9 cellular contexts compared by ENCODE assay signal in the genomic region with DNA sequence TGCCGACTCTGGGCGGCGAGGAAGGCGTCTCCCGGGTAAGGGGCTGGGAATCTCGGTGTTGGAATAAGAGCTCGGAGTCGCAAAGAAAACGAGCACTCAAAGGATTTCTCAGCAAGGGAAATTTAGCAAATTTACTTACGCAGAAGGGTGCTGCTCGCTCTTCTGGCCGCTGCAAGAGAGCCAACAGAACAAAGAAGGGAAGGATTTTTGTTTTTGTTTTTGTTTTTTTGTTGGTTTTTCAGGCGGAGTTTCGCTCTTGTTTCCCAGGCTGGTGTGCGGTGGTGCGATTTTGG. TPM values are rescaled to one million over a fixed set of nuclear protein-coding genes. Genes with fewer than 3 reads are reported as not detected.
DNase-seq lines count a peak whose midpoint lies in the region; ATAC-seq and TF ChIP-seq lines count a peak whose summit lies in the region.
"Had no signal": no experiment of that assay in that cellular context is flagged by ENCODE, and none has a peak within 500 bp of the region (broad histone marks: within the 10 kb centered on the region; RNA-seq: fewer than 3 reads in every experiment).

No MANE protein-coding gene starts in this region.

- H3K4me2 ChIP-seq in osteoblast (ENCODE audit: insufficient read depth, low read length), result peak overlapping the region; percentile 97

- H2AFZ ChIP-seq in osteoblast (ENCODE audit: low read length), result peak overlapping the region; percentile 99

- no peaks in the 10 kb centered on the region for H3K36me3 ChIP-seq in CD4-positive, alpha-beta memory T cell (ENCODE audit: insufficient read depth, low read length)
- H3K36me3 ChIP-seq in Peyer's patch (no peaks in the 10 kb centered on the region), osteoblast (ENCODE audit: insufficient read depth, low read length) (no peaks in the 10 kb centered on the region)

- DNase-seq in CD4-positive, alpha-beta memory T cell, result no peak
- DNase-seq in Peyer's patch (no peak), epithelial cell of esophagus (ENCODE audit: low read depth) (no peak), osteoblast (ENCODE audit: insufficient read length, low spot score, missing footprints) (no peak), NOMO-1 treated with DMSO at 0.1 percent for 48 hours (lab: John Stamatoyannopoulos, UW; ENCODE audit: unreplicated experiment) (no peak), DMS 273 (lab: John Stamatoyannopoulos, UW; ENCODE audit: unreplicated experiment) (no peak), NCI-H1105 (lab: John Stamatoyannopoulos, UW) (no peak)

- CTCF ChIA-PET in CD4-positive, alpha-beta memory T cell (lab: Charles Lee; ENCODE audit: partially characterized antibody), result interaction anchor here (1.2 to 5.1 kb wide), 6 partner anchors 8 to 119 kb away, joined by 4 to 35 read pairs (median 6); no protein-coding TSS in a partner anchor

- peaks cover 24% of the 10 kb centered on the region for H4K20me1 ChIP-seq in osteoblast (ENCODE audit: insufficient read depth, low read length)

- peak overlapping the region; percentile 84 to 97 for H3K4me3 ChIP-seq in CD4-positive, alpha-beta memory T cell (ENCODE audit: low read length in 2 of 2)
- H3K4me3 ChIP-seq in Peyer's patch, result peak overlapping the region; percentile 66 to 99 (median 87)
- H3K4me3 ChIP-seq in epithelial cell of esophagus (ENCODE audit: low read length), result peak overlapping the region; percentile 99
- peak overlapping the region; percentile 100 for H3K4me3 ChIP-seq in osteoblast (ENCODE audit: insufficient read depth, low read length)

- no peak for TF ChIP-seq POLR2A in Peyer's patch (IDR thresholded peaks at IDR 0.05)

- no peak for ATAC-seq in GM19351 (IDR thresholded peaks at IDR 0.05; ENCODE audit: unreplicated experiment)

- H3K27ac ChIP-seq in CD4-positive, alpha-beta memory T cell (ENCODE audit: low read depth, low read length), result peak overlapping the region; percentile 83
- H3K27ac ChIP-seq in Peyer's patch, result peak overlapping the region; percentile 83 to 94 (median 87)
- H3K27ac ChIP-seq in osteoblast (ENCODE audit: low read depth, low read length), result peak overlapping the region; percentile 87

- H3K36me3 Mint-ChIP-seq in CD4-positive, alpha-beta memory T cell, result peaks cover 0 to 33% of the 10 kb centered on the region in 2 donors

- H3K27ac Mint-ChIP-seq in CD4-positive, alpha-beta memory T cell, result peak overlapping the region; percentile 94 to 99 (median 98)

- no peak for TF ChIP-seq CTCF in Peyer's patch (IDR thresholded peaks at IDR 0.05)
- no peak for TF ChIP-seq CTCF in epithelial cell of esophagus (IDR thresholded peaks at IDR 0.05; ENCODE audit: insufficient read depth, low read depth, low read length, missing control alignments)
- TF ChIP-seq CTCF in osteoblast (IDR thresholded peaks at IDR 0.05; ENCODE audit: extremely low read depth, low read depth, low read length), result no peak

- peak overlapping the region; percentile 93 to 99 (median 98) for H3K4me3 Mint-ChIP-seq in CD4-positive, alpha-beta memory T cell

- POLR2A ChIA-PET in CD4-positive, alpha-beta memory T cell (lab: Charles Lee; ENCODE audit: partially characterized antibody), result interaction anchor here (0.7 to 4.1 kb wide), 21 partner anchors 9 to 676 kb away, joined by 3 to 59 read pairs (median 6); partner anchors contain the start of genes SETX and TSC1

- H3K9me3 Mint-ChIP-seq in CD4-positive, alpha-beta memory T cell, result no peaks in the 10 kb centered on the region

- H3K4me1 Mint-ChIP-seq in CD4-positive, alpha-beta memory T cell, result peaks cover 20 to 72% (median 49%) of the 10 kb centered on the region in 4 donors

- H3K9me3 ChIP-seq in CD4-positive, alpha-beta memory T cell (ENCODE audit: control insufficient read depth in 1 of 2, low read length in 2 of 2), result no peaks in the 10 kb centered on the region
- H3K9me3 ChIP-seq in Peyer's patch (no peaks in the 10 kb centered on the region), osteoblast (ENCODE audit: low read depth, low read length) (no peaks in the 10 kb centered on the region)

- peaks cover 61% of the 10 kb centered on the region for H3K79me2 ChIP-seq in osteoblast (ENCODE audit: insufficient read depth, low read length)

- H3K27me3 ChIP-seq in CD4-positive, alpha-beta memory T cell (ENCODE audit: insufficient read depth, low read length), result no peaks in the 10 kb centered on the region
- H3K27me3 ChIP-seq in Peyer's patch, result no peaks in the 10 kb centered on the region
- no peaks in the 10 kb centered on the region for H3K27me3 ChIP-seq in osteoblast (ENCODE audit: insufficient read depth, low read length)

- H3K27me3 Mint-ChIP-seq in CD4-positive, alpha-beta memory T cell, result no peaks in the 10 kb centered on the region

- intact Hi-C loops in CD4-positive, alpha-beta memory T cell (cut with micrococcal nuclease), result no loop called here

- H3K4me1 ChIP-seq in CD4-positive, alpha-beta memory T cell (ENCODE audit: insufficient read depth, low read length), result peaks cover 27% of the 10 kb centered on the region
- H3K4me1 ChIP-seq in Peyer's patch (peaks cover 4 to 26% (median 16%) of the 10 kb centered on the region in 4 donors), osteoblast (ENCODE audit: insufficient read depth, low read length) (peaks cover 20% of the 10 kb centered on the region)

RNA-seq across cellular contexts. Expression of gene GTF3C5, which starts 0.3 kb away (rescaled TPM):
- 10 to 100 TPM; 71.3 to 71.5 TPM for total RNA-seq in CD4-positive, alpha-beta memory T cell
- polyA plus RNA-seq in CD4-positive, alpha-beta memory T cell, result 10 to 100 TPM; 33.5 to 34.0 TPM
- total RNA-seq in Peyer's patch (100 to 1,000 TPM in 1 of 4 donors, 10 to 100 TPM in 3; 63.7 to 103 (median 73.5) TPM), osteoblast (31.8 and 41.3 TPM in 2 replicates)

RNA-seq across cellular contexts. Expression of gene CEL, which starts 30.7 kb away (rescaled TPM):
- total RNA-seq in CD4-positive, alpha-beta memory T cell, result 1 to 10 TPM; 1.2 to 1.6 TPM
- polyA plus RNA-seq in CD4-positive, alpha-beta memory T cell, result under 1 TPM in 1 of 2 donors, not detected in 1; 0.15 TPM
- total RNA-seq in Peyer's patch, result 1 to 10 TPM; 1.6 to 9.1 (median 5.8) TPM
- under 0.01 TPM in 1 of 2 replicates, not detected in the other for total RNA-seq in osteoblast

RNA-seq across cellular contexts. Expression of gene GFI1B, which starts 52.6 kb away (rescaled TPM):
- not detected for total RNA-seq in CD4-positive, alpha-beta memory T cell
- not detected for polyA plus RNA-seq in CD4-positive, alpha-beta memory T cell
- 1 to 10 TPM in 2 of 4 donors, under 1 TPM in 1, not detected in 1; 0.88 to 2.7 (median 2.4) TPM for total RNA-seq in Peyer's patch
- under 0.01 TPM in 1 of 2 replicates, not detected in the other for total RNA-seq in osteoblast
- total RNA-seq: T-helper 2 cell treated with Interferon-gamma antibody and Interleukin-4, amounts not matched to agents 100 ng/mL and 5 ng/mL, for 36 hours had no signal
